8 cellular contexts compared by ENCODE assay signal in the genomic region with DNA sequence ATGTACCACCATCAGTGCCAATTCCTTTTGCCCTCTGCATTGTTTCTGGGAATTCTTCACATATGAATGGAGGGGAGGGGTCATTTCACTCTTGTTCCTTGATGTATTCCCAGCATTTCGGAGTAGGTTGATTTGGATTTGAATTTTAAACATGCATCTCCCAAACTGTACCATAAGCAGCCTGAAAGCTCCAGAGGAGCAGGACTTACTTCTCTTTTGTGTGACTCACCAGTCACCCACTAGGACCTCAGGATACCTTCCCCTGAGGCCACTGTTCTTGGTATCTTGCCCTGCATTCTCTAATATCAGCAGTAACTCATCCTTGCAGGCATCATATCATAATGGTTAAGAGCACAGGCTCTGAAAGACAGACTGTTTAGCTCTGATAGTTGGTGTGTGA. TPM values are rescaled to one million over a fixed set of nuclear protein-coding genes. Genes with fewer than 3 reads are reported as not detected.
DNase-seq lines count a peak whose midpoint lies in the region; ATAC-seq and TF ChIP-seq lines count a peak whose summit lies in the region.

No MANE protein-coding gene starts in this region.

- H3K36me3 Mint-ChIP-seq in T-helper 17 cell (ENCODE audit: low read depth), result peaks cover 2% of the 10 kb centered on the region

- peak overlapping the region; percentile 93 to 99 (median 97) for H3K9ac ChIP-seq in skeletal muscle tissue (ENCODE audit: low read depth in 1 of 3, low read length in 3 of 3)

- H3K4me3 Mint-ChIP-seq in T-helper 17 cell, result peak overlapping the region; percentile 95

- H3K27ac ChIP-seq in skeletal muscle tissue (ENCODE audit: low read depth, low read length), result peak overlapping the region; percentile 87

- peaks cover 29% of the 10 kb centered on the region for H3K4me1 Mint-ChIP-seq in T-helper 17 cell

- H3K4me1 ChIP-seq in HAP-1, result peaks cover 9% of the 10 kb centered on the region; the same call in 1 of the 2 replicates
- H3K4me1 ChIP-seq in skeletal muscle tissue (ENCODE audit: control insufficient read depth in 3 of 3, insufficient read depth in 3 of 3, low read length in 3 of 3), result peaks cover 30 to 40% (median 33%) of the 10 kb centered on the region in 3 donors

- H3K36me3 ChIP-seq in HAP-1 (replicated peaks) (peaks cover 28% of the 10 kb centered on the region), skeletal muscle tissue (ENCODE audit: control insufficient read depth in 3 of 3, insufficient read depth in 3 of 3, low read length in 3 of 3) (peaks cover 22 to 30% (median 29%) of the 10 kb centered on the region in 3 donors)

- ATAC-seq in T-helper 17 cell (no peak), GM18502 (IDR thresholded peaks at IDR 0.05; ENCODE audit: poor library complexity, unreplicated experiment) (no peak), GM21576 (IDR thresholded peaks at IDR 0.05; ENCODE audit: unreplicated experiment) (no peak), GM21786 (IDR thresholded peaks at IDR 0.05; ENCODE audit: unreplicated experiment) (no peak), GM21825 (IDR thresholded peaks at IDR 0.05; ENCODE audit: unreplicated experiment) (no peak)

- no peak for DNase-seq in HAP-1 (ENCODE audit: low spot score in 2 of 2)
- no peak for DNase-seq in T-helper 17 cell
- DNase-seq in foreskin fibroblast, result no peak

- peak overlapping the region; percentile 93 for H3K4me3 ChIP-seq in HAP-1
- peak overlapping the region; percentile 69 to 77 for H3K4me3 ChIP-seq in foreskin fibroblast (ENCODE audit: low read depth in 1 of 2, low read length in 2 of 2)
- peak overlapping the region; percentile 94 to 99 (median 98) for H3K4me3 ChIP-seq in skeletal muscle tissue (ENCODE audit: low read length in 3 of 3)

- H3K27me3 ChIP-seq in HAP-1 (ENCODE audit: low read depth) (no peaks in the 10 kb centered on the region), skeletal muscle tissue (ENCODE audit: control insufficient read depth in 3 of 3, insufficient read depth in 3 of 3, low read length in 3 of 3) (no peaks in the 10 kb centered on the region)

- H3K9me3 ChIP-seq in HAP-1 (no peaks in the 10 kb centered on the region), T-helper 17 cell (ENCODE audit: control insufficient read depth, low read length, poor library complexity, severe bottlenecking) (no peaks in the 10 kb centered on the region), skeletal muscle tissue (ENCODE audit: control insufficient read depth in 3 of 3, low read length in 3 of 3) (no peaks in the 10 kb centered on the region)

- H3K27me3 Mint-ChIP-seq in T-helper 17 cell, result no peaks in the 10 kb centered on the region

- no peak for TF ChIP-seq CTCF in foreskin fibroblast (IDR thresholded peaks at IDR 0.05; ENCODE audit: low read depth, low read length)

- H3K27ac Mint-ChIP-seq in T-helper 17 cell, result peak overlapping the region; percentile 95

- in situ Hi-C loops in HAP-1 (cut with MboI; ENCODE audit: low sequenced_read_pairs), result no loop called here

RNA-seq across cellular contexts. Expression of gene MRPL2, which starts 0.7 kb away (rescaled TPM):
- total RNA-seq in T-helper 17 cell (10 to 100 TPM; 32.3 to 37.5 TPM), skeletal muscle tissue (16.2 TPM)

RNA-seq across cellular contexts. Expression of gene KLC4, which starts 0.9 kb away (rescaled TPM):
- total RNA-seq in T-helper 17 cell, result 10 to 100 TPM; 25.7 to 41.9 TPM
- 21.4 TPM for total RNA-seq in skeletal muscle tissue

RNA-seq across cellular contexts. Expression of gene CUL7, which starts 4.9 kb away (rescaled TPM):
- total RNA-seq in T-helper 17 cell, result 10 to 100 TPM in 1 of 2 donors, 1 to 10 TPM in 1; 8.2 to 11.2 TPM
- 27.1 TPM for total RNA-seq in skeletal muscle tissue

RNA-seq across cellular contexts. Expression of gene PTK7, which starts 17.6 kb away (rescaled TPM):
- total RNA-seq in T-helper 17 cell (1 to 10 TPM in 1 of 2 donors, under 1 TPM in 1; 0.62 to 1.6 TPM), skeletal muscle tissue (50.1 TPM)

RNA-seq across cellular contexts. Expression of gene RRP36, which starts 37.1 kb away (rescaled TPM):
- total RNA-seq in T-helper 17 cell (10 to 100 TPM; 25.2 to 29.0 TPM), skeletal muscle tissue (40.7 TPM)
